In genomic region chr3:138726042-138726441, GRCh38 we compare ENCODE assay signal across 8 cellular contexts.
DNase-seq lines count a peak whose midpoint lies in the region; ATAC-seq and TF ChIP-seq lines count a peak whose summit lies in the region.
"Not testable (repeated sequence)": the region's sequence is repeated elsewhere in the genome, so short reads cannot be mapped to it uniquely, and the experiment has no call there.

No MANE protein-coding gene starts in this region.

- peaks cover 25% of the 10 kb centered on the region for H3K4me1 ChIP-seq in A673 (ENCODE audit: insufficient read depth, low read length, poor library complexity, severe bottlenecking)
- H3K4me1 ChIP-seq in naive thymus-derived CD4-positive, alpha-beta T cell (ENCODE audit: control insufficient read depth in 2 of 2, insufficient read depth in 2 of 2, low read length in 2 of 2), result not testable (repeated sequence)

- not testable (repeated sequence) for H3K27me3 ChIP-seq in A673 (replicated peaks; ENCODE audit: insufficient read depth, low read depth, low read length, poor library complexity); naive thymus-derived CD4-positive, alpha-beta T cell (ENCODE audit: control insufficient read depth in 2 of 2, insufficient read depth in 2 of 2, low read length in 2 of 2)

- peak overlapping the region; percentile 51 for H3K27ac Mint-ChIP-seq in activated T-cell treated with anti-CD3 and anti-CD28 coated beads, Interleukin-2, amount 50 U/mL, for 72 hours
- peak overlapping the region in 3 of 9 donors; percentile 33 to 61 (median 58) for H3K27ac Mint-ChIP-seq in naive thymus-derived CD4-positive, alpha-beta T cell

- not testable (repeated sequence) for TF ChIP-seq POLR2A in erythroblast (IDR thresholded peaks at IDR 0.05; ENCODE audit: low read length)

- H3K36me3 ChIP-seq in A673 (ENCODE audit: insufficient read depth, low read length, poor library complexity, severe bottlenecking), result not testable (repeated sequence)
- H3K36me3 ChIP-seq in naive thymus-derived CD4-positive, alpha-beta T cell (ENCODE audit: control insufficient read depth in 2 of 3, insufficient read depth in 3 of 3, low read length in 3 of 3), result peaks cover 0 to 12% (median 0%) of the 10 kb centered on the region in 3 experiments

- not testable (repeated sequence) for H3K9me3 Mint-ChIP-seq in activated T-cell treated with anti-CD3 and anti-CD28 coated beads, Interleukin-2, amount 50 U/mL, for 72 hours; naive thymus-derived CD4-positive, alpha-beta T cell

- DNase-seq in A673 (ENCODE audit: low spot score), result peak; percentile 23
- peak; percentile 49 for DNase-seq in MV-4-11 (lab: John Stamatoyannopoulos, UW)
- not testable (repeated sequence) for DNase-seq in activated T-cell treated with anti-CD3 and anti-CD28 coated beads, Interleukin-2, amount 50 U/mL, for 72 hours; naive thymus-derived CD4-positive, alpha-beta T cell
- DNase-seq in erythroblast (lab: John Stamatoyannopoulos, UW), result peak; percentile 42 to 64

- POLR2A ChIA-PET in A673 (lab: Charles Lee; ENCODE audit: low non-redundant PET); naive thymus-derived CD4-positive, alpha-beta T cell (lab: Charles Lee): not testable (repeated sequence)

- H3K4me3 Mint-ChIP-seq in activated T-cell treated with anti-CD3 and anti-CD28 coated beads, Interleukin-2, amount 50 U/mL, for 72 hours, result not testable (repeated sequence)
- peak overlapping the region in 1 of 10 donors; percentile 1 for H3K4me3 Mint-ChIP-seq in naive thymus-derived CD4-positive, alpha-beta T cell

- not testable (repeated sequence) for H3K4me3 ChIP-seq in A673 (ENCODE audit: low read depth, low read length, poor library complexity, severe bottlenecking); naive thymus-derived CD4-positive, alpha-beta T cell (ENCODE audit: low read length)

- intact Hi-C loops in A673 (cut with micrococcal nuclease; ENCODE audit: unreplicated experiment); naive thymus-derived CD4-positive, alpha-beta T cell (cut with micrococcal nuclease): not testable (repeated sequence)

- not testable (repeated sequence) for H3K27me3 Mint-ChIP-seq in activated T-cell treated with anti-CD3 and anti-CD28 coated beads, Interleukin-2, amount 50 U/mL, for 72 hours (ENCODE audit: low read depth); naive thymus-derived CD4-positive, alpha-beta T cell

- not testable (repeated sequence) for TF ChIP-seq CTCF in A673 (conservative IDR thresholded peaks at IDR 0.05; ENCODE audit: low read depth, low read length)

- BruUV-seq in A673 (replicated peaks; lab: Mats Ljungman, UMichigan), result not testable (repeated sequence)

- CTCF ChIA-PET in A673 (lab: Charles Lee); naive thymus-derived CD4-positive, alpha-beta T cell (lab: Charles Lee): not testable (repeated sequence)

- peak overlapping the region; percentile 33 for H3K27ac ChIP-seq in A673 (ENCODE audit: low read depth, low read length, poor library complexity, severe bottlenecking)
- H3K27ac ChIP-seq in naive thymus-derived CD4-positive, alpha-beta T cell (ENCODE audit: low read depth, low read length), result not testable (repeated sequence)

- H3K4me1 Mint-ChIP-seq in activated T-cell treated with anti-CD3 and anti-CD28 coated beads, Interleukin-2, amount 50 U/mL, for 72 hours (ENCODE audit: low read depth), result peaks cover 21% of the 10 kb centered on the region
- peaks cover 0 to 29% (median 19%) of the 10 kb centered on the region in 7 donors for H3K4me1 Mint-ChIP-seq in naive thymus-derived CD4-positive, alpha-beta T cell

- ATAC-seq in GM18870 (IDR thresholded peaks at IDR 0.05; ENCODE audit: unreplicated experiment) (peak; percentile 68), GM21447 (IDR thresholded peaks at IDR 0.05; ENCODE audit: unreplicated experiment) (peak; percentile 59), HG02938 (IDR thresholded peaks at IDR 0.05; ENCODE audit: unreplicated experiment) (peak; percentile 62)
- not testable (repeated sequence) for ATAC-seq in activated T-cell treated with anti-CD3 and anti-CD28 coated beads, Interleukin-2, amount 50 U/mL, for 72 hours (replicated peaks in 1 of 2)
- ATAC-seq in naive thymus-derived CD4-positive, alpha-beta T cell, result peak; percentile 41

- not testable (repeated sequence) for H3K36me3 Mint-ChIP-seq in activated T-cell treated with anti-CD3 and anti-CD28 coated beads, Interleukin-2, amount 50 U/mL, for 72 hours (ENCODE audit: insufficient read depth in 2 of 2)
- peaks cover 3 to 34% (median 18%) of the 10 kb centered on the region in 5 donors for H3K36me3 Mint-ChIP-seq in naive thymus-derived CD4-positive, alpha-beta T cell

- H3K9me3 ChIP-seq in A673 (ENCODE audit: low read depth, low read length, poor library complexity, severe bottlenecking); naive thymus-derived CD4-positive, alpha-beta T cell (ENCODE audit: control insufficient read depth in 2 of 3, low read length in 3 of 3): not testable (repeated sequence)
